Comparison of ENCODE assay signal across 25 cellular contexts in genomic region chr14:35212471-35213142, GRCh38.
"Had no signal": no experiment of that assay in that cellular context is flagged by ENCODE, and none has a peak within 500 bp of the region (broad histone marks: within the 10 kb centered on the region; RNA-seq: fewer than 3 reads in every experiment).

No MANE protein-coding gene starts in this region.

- H3K4me1 ChIP-seq: psoas muscle, right atrium auricular region had no signal

- DNase-seq: activated gamma-delta T cell treated with Interleukin-2 at 50 U/mL for 16 hours; activated T-cell treated with anti-CD3 and anti-CD28 coated beads, Interleukin-2, amount 50 U/mL, for 1 hour; endodermal cell; foreskin melanocyte; glutamatergic neuron; immature natural killer cell; kidney glomerular epithelial cell; pancreas; psoas muscle; stimulated activated CD4-positive, alpha-beta T cell treated with anti-CD3 and anti-CD28 coated beads, Interleukin-2, amount 100 ng/mL, for 24 hours; stomach; T-cell; trophoblast cell had no signal

- H3K4me2 ChIP-seq: hepatocyte had no signal

- FAIRE-seq: astrocyte, pancreas, TTC549 had no signal

- H3K9me3 ChIP-seq: adrenal gland, left lung, neutrophil, pancreas, psoas muscle, right atrium auricular region, stomach, testis, vagina had no signal

- H3K79me2 ChIP-seq: hepatocyte had no signal

- H3K27ac ChIP-seq: adrenal gland, coronary artery, hepatocyte, left lung, neutrophil, pancreas, psoas muscle, right atrium auricular region, stomach, testis, vagina had no signal

- H3K4me3 ChIP-seq: adrenal gland, coronary artery, hepatocyte, left lung, lung, pancreas, psoas muscle, right atrium auricular region, stomach, testis, vagina had no signal

- ATAC-seq: psoas muscle; stimulated activated memory B cell treated with anti-CD40 and anti-IgM and Interleukin-4, amounts not matched to agents 10 μg/mL and 1 μg/mL and 100 μg/mL, for 72 hours; T-cell had no signal

- H3K27me3 ChIP-seq: adrenal gland, hepatocyte, left lung, neutrophil, pancreas, right atrium auricular region, stomach, testis, vagina had no signal

- H2AFZ ChIP-seq: hepatocyte had no signal

- H3K36me3 ChIP-seq: adrenal gland, left lung, neutrophil, pancreas, right atrium auricular region, stomach had no signal
